Comparison of ENCODE assay signal across 8 cellular contexts in genomic region chr17:41777579-41778188, GRCh38. TPM values are rescaled to one million over a fixed set of nuclear protein-coding genes. Genes with fewer than 3 reads are reported as not detected.
DNase-seq lines count a peak whose midpoint lies in the region; ATAC-seq and TF ChIP-seq lines count a peak whose summit lies in the region.

No MANE protein-coding gene starts in this region.

- H3K27me3 Mint-ChIP-seq in mesothelial cell of epicardium (ENCODE audit: low read depth): no peaks in the 10 kb centered on the region

- H3K4me3 ChIP-seq in endocrine pancreas (ENCODE audit: control insufficient read depth, insufficient read depth, low read length): no peak overlapping the region

- H3K27ac Mint-ChIP-seq in mesothelial cell of epicardium: peak overlapping the region; percentile 86

- no peak for ATAC-seq in HG03025 (IDR thresholded peaks at IDR 0.05; ENCODE audit: low FRiP score, unreplicated experiment)

- DNase-seq in DMS53 treated with DMSO at 0.1 percent for 48 hours (lab: John Stamatoyannopoulos, UW; ENCODE audit: unreplicated experiment) (peak; percentile 88), NCI-H524 (lab: John Stamatoyannopoulos, UW) (peak; percentile 27 to 64), mesothelial cell of epicardium (ENCODE audit: low spot score in 2 of 2, unreplicated experiment in 2 of 2) (no peak), GM19238 (ENCODE audit: insufficient read length, low spot score) (no peak), NOMO-1 treated with dmso at 0.1 percent for 144 hours (lab: John Stamatoyannopoulos, UW; ENCODE audit: unreplicated experiment) (no peak), NAMALWA (ENCODE audit: low spot score) (no peak)

- no peaks in the 10 kb centered on the region for H3K36me3 ChIP-seq in endocrine pancreas (ENCODE audit: control insufficient read depth, insufficient read depth, low read length)

- no peaks in the 10 kb centered on the region for H3K27me3 ChIP-seq in endocrine pancreas (ENCODE audit: control insufficient read depth, insufficient read depth, low read length)

- H3K4me1 Mint-ChIP-seq in mesothelial cell of epicardium: peaks cover 60% of the 10 kb centered on the region

- H3K36me3 Mint-ChIP-seq in mesothelial cell of epicardium: peaks cover 10% of the 10 kb centered on the region

- TF ChIP-seq CTCF in mesothelial cell of epicardium (IDR thresholded peaks at IDR 0.05; ENCODE audit: unreplicated experiment): no peak

- no peak overlapping the region for H3K4me3 Mint-ChIP-seq in mesothelial cell of epicardium

- H3K9me3 Mint-ChIP-seq in mesothelial cell of epicardium: no peaks in the 10 kb centered on the region

- H3K9ac ChIP-seq in endocrine pancreas (ENCODE audit: control insufficient read depth, insufficient read depth, low read length): peak overlapping the region; percentile 63

- H3K9me3 ChIP-seq in endocrine pancreas (ENCODE audit: control insufficient read depth, low read length): no peaks in the 10 kb centered on the region

- H3K4me1 ChIP-seq in endocrine pancreas (ENCODE audit: control insufficient read depth, insufficient read depth, low read length): no peaks in the 10 kb centered on the region

RNA-seq across cellular contexts. Expression of gene JUP, which starts 8.8 kb away (rescaled TPM):
- 202 to 207 TPM (median 205 TPM) in 3 replicates for total RNA-seq in mesothelial cell of epicardium

RNA-seq across cellular contexts. Expression of gene P3H4, which starts 34.1 kb away (rescaled TPM):
- 61.0 to 62.0 TPM (median 62.0 TPM) in 3 replicates for total RNA-seq in mesothelial cell of epicardium

RNA-seq across cellular contexts. Expression of gene FKBP10, which starts 35.1 kb away (rescaled TPM):
- total RNA-seq in mesothelial cell of epicardium: 369 to 401 TPM (median 371 TPM) in 3 replicates

RNA-seq across cellular contexts. Expression of gene HAP1, which starts 43.2 kb away (rescaled TPM):
- total RNA-seq in mesothelial cell of epicardium: 0.44 to 0.66 TPM (median 0.45 TPM) in 3 replicates

RNA-seq across cellular contexts. Expression of gene NT5C3B, which starts 58.3 kb away (rescaled TPM):
- total RNA-seq in mesothelial cell of epicardium: 68.5 to 75.5 TPM (median 69.6 TPM) in 3 replicates

Comparison
In these comparisons a context has a peak if more than half of its experiments do, and no peak if none do; other contexts are left out.
1. DNase-seq: peak in DMS53 treated with DMSO at 0.1 percent for 48 hours (single experiment) and NCI-H524 (2 of 2); none in mesothelial cell of epicardium (0 of 2), GM19238 (single experiment), NOMO-1 treated with dmso at 0.1 percent for 144 hours (single experiment) and NAMALWA (single experiment).